In genomic region chr4:159416073-159416472, GRCh38 we compare ENCODE assay signal across 16 cellular contexts.
"Had no signal": no experiment of that assay in that cellular context is flagged by ENCODE, and none has a peak within 500 bp of the region (broad histone marks: within the 10 kb centered on the region; RNA-seq: fewer than 3 reads in every experiment).

No MANE protein-coding gene starts in this region.

- H3K4me1 ChIP-seq: esophagus squamous epithelium, lower lobe of right lung, sigmoid colon, upper lobe of right lung had no signal

- H3K36me3 ChIP-seq: cardiac muscle cell, esophagus squamous epithelium, lower lobe of right lung, neutrophil, sigmoid colon, thoracic aorta, upper lobe of right lung had no signal

- H3K4me3 ChIP-seq: cardiac muscle cell, esophagus squamous epithelium, lower lobe of right lung, sigmoid colon, thoracic aorta, upper lobe of right lung had no signal

- ATAC-seq: activated CD8-positive, alpha-beta memory T cell treated with anti-CD3 and anti-CD28 coated beads, Interleukin-2, amount 10 ng/mL, durations not matched to agents 7 days and 5 days; lower lobe of right lung; natural killer cell treated with Interleukin-12 subunit alpha and Interleukin-12 subunit beta and Interleukin-15 and Interleukin-18, amount 100 ng/mL, for 72 hours; stimulated activated memory B cell treated with anti-CD40 and anti-IgM and Interleukin-4, amounts not matched to agents 10 μg/mL and 1 μg/mL and 100 μg/mL, for 72 hours; upper lobe of right lung; WTC11 had no signal

- H2AFZ ChIP-seq: parathyroid adenoma had no signal

- H3K27ac ChIP-seq: cardiac muscle cell, esophagus squamous epithelium, lower lobe of right lung, neutrophil, parathyroid adenoma, sigmoid colon, thoracic aorta, upper lobe of right lung had no signal

- H3K9me3 ChIP-seq: neutrophil, sigmoid colon, thoracic aorta, upper lobe of right lung had no signal

- DNase-seq: activated CD4-positive, alpha-beta memory T cell treated with anti-CD3 and anti-CD28 coated beads for 36 hours; activated CD4-positive, alpha-beta T cell treated with anti-CD3 and anti-CD28 coated beads for 4 hours; activated CD8-positive, alpha-beta memory T cell treated with anti-CD3 and anti-CD28 coated beads, Interleukin-2, amount 10 ng/mL, durations not matched to agents 7 days and 5 days; effector memory CD4-positive, alpha-beta T cell; esophagus squamous epithelium; lower lobe of right lung; sigmoid colon; stimulated activated CD4-positive, alpha-beta T cell treated with anti-CD3 and anti-CD28 coated beads, Interleukin-4, amount 100 ng/mL, for 4 hours; upper lobe of right lung had no signal

- H3K27me3 ChIP-seq: cardiac muscle cell, esophagus squamous epithelium, neutrophil, sigmoid colon, upper lobe of right lung had no signal

- H3K79me2 ChIP-seq: parathyroid adenoma had no signal

- H3K9ac ChIP-seq: parathyroid adenoma had no signal
